ENCODE assay signal across 19 cellular contexts in the genomic region with DNA sequence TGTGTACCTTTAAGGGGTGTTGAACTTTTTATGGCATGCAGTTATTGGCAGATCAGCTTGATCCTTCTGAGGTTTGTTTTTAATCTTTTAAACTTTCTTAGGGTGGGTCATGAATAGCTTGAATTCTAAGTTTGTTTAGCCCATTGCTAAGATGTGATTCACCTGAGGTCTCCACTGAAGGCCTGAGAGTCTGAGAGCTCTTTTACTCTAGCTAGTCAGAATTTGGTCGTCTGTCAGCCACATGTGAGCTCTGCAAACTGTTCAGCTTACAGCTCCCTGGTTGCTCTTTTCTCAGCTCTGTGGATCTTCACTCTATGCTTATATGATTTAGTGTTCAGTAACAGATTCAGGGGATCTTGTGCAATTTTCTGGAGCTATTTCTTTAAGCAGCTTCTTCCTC.
A peak's percentile ranks its signal among the peaks of the same experiment; 100 is the strongest.
DNase-seq lines count a peak whose midpoint lies in the region; ATAC-seq and TF ChIP-seq lines count a peak whose summit lies in the region.
"Had no signal": no experiment of that assay in that cellular context is flagged by ENCODE, and none has a peak within 500 bp of the region (broad histone marks: within the 10 kb centered on the region; RNA-seq: fewer than 3 reads in every experiment).

No MANE protein-coding gene starts in this region.

- no peak overlapping the region for H3K27ac Mint-ChIP-seq in activated CD4-positive, alpha-beta T cell treated with anti-CD3 and anti-CD28 coated beads, Interleukin-2, amount 10 ng/mL, durations not matched to agents 24 days and 14 days
- H3K27ac Mint-ChIP-seq: CD14-positive monocyte, mesothelial cell of epicardium, T-cell had no signal

- no peaks in the 10 kb centered on the region for H4K20me1 ChIP-seq in mammary epithelial cell (ENCODE audit: insufficient read depth, low read length)

- peak overlapping the region; percentile 58 for H2AFZ ChIP-seq in mammary epithelial cell (ENCODE audit: low read depth, low read length)

- in situ Hi-C loops in mammary epithelial cell (cut with MboI; ENCODE audit: low sequenced_read_pairs in 2 of 2) = no loop called here

- H3K9ac ChIP-seq in mammary epithelial cell (ENCODE audit: insufficient read depth, low read length) (no peak overlapping the region), adipocyte (ENCODE audit: low read length) (no peak overlapping the region)

- intact Hi-C loops in mammary epithelial cell (cut with micrococcal nuclease) = no loop called here
- intact Hi-C loops in breast epithelium (cut with DNase I; ENCODE audit: low total_unique reads) = no loop called here
- intact Hi-C loops in activated CD4-positive, alpha-beta T cell treated with anti-CD3 and anti-CD28 coated beads, Interleukin-2, amount 10 ng/mL, durations not matched to agents 24 days and 14 days (cut with micrococcal nuclease) = no loop called here
- intact Hi-C loops in right cardiac atrium (cut with DNase I) = no loop called here
- intact Hi-C loops in right lobe of liver (cut with DNase I) = no loop called here

- H3K4me3 Mint-ChIP-seq in activated CD4-positive, alpha-beta T cell treated with anti-CD3 and anti-CD28 coated beads, Interleukin-2, amount 10 ng/mL, durations not matched to agents 24 days and 14 days = no peak overlapping the region
- H3K4me3 Mint-ChIP-seq: CD14-positive monocyte, mesothelial cell of epicardium, T-cell had no signal

- H3K9me3 ChIP-seq in mammary epithelial cell (replicated peaks; ENCODE audit: insufficient read depth, low read length) = no peaks in the 10 kb centered on the region
- peaks cover 0 to 11% of the 10 kb centered on the region in 2 donors for H3K9me3 ChIP-seq in breast epithelium
- peaks cover 8% of the 10 kb centered on the region for H3K9me3 ChIP-seq in adipocyte (ENCODE audit: control insufficient read depth, low read length)
- H3K9me3 ChIP-seq in right cardiac atrium (ENCODE audit: control insufficient read depth, low read length) = no peaks in the 10 kb centered on the region
- H3K9me3 ChIP-seq in right lobe of liver = no peaks in the 10 kb centered on the region

- no peak overlapping the region for H3K27ac ChIP-seq in mammary epithelial cell (ENCODE audit: insufficient read depth, low read depth, low read length)
- no peak overlapping the region for H3K27ac ChIP-seq in breast epithelium
- H3K27ac ChIP-seq in right cardiac atrium (ENCODE audit: low read length) = no peak overlapping the region
- no peak overlapping the region for H3K27ac ChIP-seq in right lobe of liver
- H3K27ac ChIP-seq: psoas muscle had no signal

- dilution Hi-C loops in mammary epithelial cell (cut with HindIII; ENCODE audit: low sequenced_read_pairs) = no loop called here

- H3K4me3 ChIP-seq in mammary epithelial cell (replicated peaks in 1 of 3; ENCODE audit: insufficient read depth in 1 of 3, low read depth in 2 of 3, low read length in 3 of 3) (no peak overlapping the region), breast epithelium (no peak overlapping the region), adipocyte (ENCODE audit: low read length) (no peak overlapping the region), fibroblast of the aortic adventitia (ENCODE audit: low read depth, low read length) (no peak overlapping the region), right cardiac atrium (ENCODE audit: low read length) (no peak overlapping the region), right lobe of liver (no peak overlapping the region)
- H3K4me3 ChIP-seq: psoas muscle had no signal

- peaks cover 19% of the 10 kb centered on the region for H3K4me1 ChIP-seq in mammary epithelial cell (ENCODE audit: insufficient read depth, low read length)
- H3K4me1 ChIP-seq in breast epithelium = no peaks in the 10 kb centered on the region
- no peaks in the 10 kb centered on the region for H3K4me1 ChIP-seq in adipocyte (ENCODE audit: control insufficient read depth, insufficient read depth, low read length)
- no peaks in the 10 kb centered on the region for H3K4me1 ChIP-seq in right cardiac atrium (ENCODE audit: control insufficient read depth, insufficient read depth, low read length)
- no peaks in the 10 kb centered on the region for H3K4me1 ChIP-seq in right lobe of liver
- H3K4me1 ChIP-seq: psoas muscle had no signal

- TF ChIP-seq CTCF in mammary epithelial cell (conservative IDR thresholded peaks at IDR 0.05 in 1 of 2, IDR thresholded peaks at IDR 0.05 in 1 of 2; ENCODE audit: extremely low read depth in 1 of 2, insufficient read depth in 1 of 2, low read depth in 1 of 2, low read length in 2 of 2) = no peak
- no peak for TF ChIP-seq CTCF in breast epithelium (IDR thresholded peaks at IDR 0.05)
- no peak for TF ChIP-seq CTCF in fibroblast of the aortic adventitia (IDR thresholded peaks at IDR 0.05; ENCODE audit: insufficient read depth, low read length)
- TF ChIP-seq CTCF in right lobe of liver (IDR thresholded peaks at IDR 0.05) = no peak

- 42% methylated on average over 1 of the region's 1 CpG for WGBS in mammary epithelial cell (ENCODE audit: low coverage, missing lambda C conversion rate)
- WGBS in right cardiac atrium = 42% methylated on average over 1 of the region's 1 CpG
- WGBS in right lobe of liver (ENCODE audit: insufficient coverage, low coverage, low lambda C conversion rate, missing lambda C conversion rate) = 0% methylated on average over 1 of the region's 1 CpG

- no peaks in the 10 kb centered on the region for H3K36me3 Mint-ChIP-seq in activated CD4-positive, alpha-beta T cell treated with anti-CD3 and anti-CD28 coated beads, Interleukin-2, amount 10 ng/mL, durations not matched to agents 24 days and 14 days (ENCODE audit: low read depth)
- H3K36me3 Mint-ChIP-seq: CD14-positive monocyte, mesothelial cell of epicardium, T-cell had no signal

- no peak overlapping the region for H3K4me2 ChIP-seq in mammary epithelial cell (ENCODE audit: insufficient read depth, low read depth, low read length)

- no peak for TF ChIP-seq POLR2A in breast epithelium (IDR thresholded peaks at IDR 0.05)
- TF ChIP-seq POLR2A in right lobe of liver (IDR thresholded peaks at IDR 0.05) = no peak

- no peaks in the 10 kb centered on the region for H3K79me2 ChIP-seq in mammary epithelial cell (ENCODE audit: insufficient read depth, low read length)

- peaks cover 23% of the 10 kb centered on the region for H3K27me3 Mint-ChIP-seq in activated CD4-positive, alpha-beta T cell treated with anti-CD3 and anti-CD28 coated beads, Interleukin-2, amount 10 ng/mL, durations not matched to agents 24 days and 14 days

- ATAC-seq in right cardiac atrium (no peak), right lobe of liver (no peak)
- ATAC-seq: psoas muscle, Right ventricle myocardium inferior, T-cell had no signal

- DNase-seq in mammary epithelial cell (no peak), breast epithelium (ENCODE audit: low spot score in 2 of 2) (no peak), adipocyte (ENCODE audit: low read depth) (peak; percentile 47), fibroblast of the aortic adventitia (ENCODE audit: low read depth) (peak; percentile 45), right cardiac atrium (no peak), right lobe of liver (no peak), retina (no peak)
- no peak for DNase-seq in activated CD4-positive, alpha-beta T cell treated with anti-CD3 and anti-CD28 coated beads, Interleukin-2, amount 10 ng/mL, durations not matched to agents 24 days and 14 days
- DNase-seq: activated CD4-positive, alpha-beta T cell treated with anti-CD3 and anti-CD28 coated beads for 48 hours; activated effector memory CD4-positive, alpha-beta T cell treated with anti-CD3 and anti-CD28 coated beads, Interleukin-2, amount 50 U/mL, for 16 hours; DMS 273 treated with DMSO at 0.1 percent for 48 hours; effector memory CD4-positive, alpha-beta T cell; NCI-H1092; NCI-H524; psoas muscle; T-cell had no signal

- H3K4me1 Mint-ChIP-seq in activated CD4-positive, alpha-beta T cell treated with anti-CD3 and anti-CD28 coated beads, Interleukin-2, amount 10 ng/mL, durations not matched to agents 24 days and 14 days = no peaks in the 10 kb centered on the region
- H3K4me1 Mint-ChIP-seq: mesothelial cell of epicardium had no signal

- H3K9me3 Mint-ChIP-seq in activated CD4-positive, alpha-beta T cell treated with anti-CD3 and anti-CD28 coated beads, Interleukin-2, amount 10 ng/mL, durations not matched to agents 24 days and 14 days = peaks cover 12% of the 10 kb centered on the region

- CTCF ChIA-PET in mammary epithelial cell (lab: Charles Lee; ENCODE audit: low non-redundant PET) = interaction anchor here (0.6 kb wide), 1 partner anchor 13 kb away, joined by 3 read pairs; no protein-coding TSS in a partner anchor

- H3K27me3 ChIP-seq in mammary epithelial cell (ENCODE audit: insufficient read depth, low read length) (no peaks in the 10 kb centered on the region), breast epithelium (peaks cover 0 to 5% of the 10 kb centered on the region in 2 donors), adipocyte (replicated peaks; ENCODE audit: control insufficient read depth, insufficient read depth, low read length) (no peaks in the 10 kb centered on the region), right cardiac atrium (ENCODE audit: control insufficient read depth, insufficient read depth) (no peaks in the 10 kb centered on the region), right lobe of liver (no peaks in the 10 kb centered on the region)

- H3K36me3 ChIP-seq in mammary epithelial cell (ENCODE audit: insufficient read depth, low read length) = no peaks in the 10 kb centered on the region
- H3K36me3 ChIP-seq in breast epithelium = no peaks in the 10 kb centered on the region
- no peaks in the 10 kb centered on the region for H3K36me3 ChIP-seq in adipocyte (ENCODE audit: control insufficient read depth, insufficient read depth, low read length, severe bottlenecking)
- no peaks in the 10 kb centered on the region for H3K36me3 ChIP-seq in right lobe of liver

- BruUV-seq in mammary epithelial cell (replicated peaks; lab: Mats Ljungman, UMichigan) = no TSS peak

Comparison
In these comparisons a context has a peak if more than half of its experiments do, and no peak if none do; other contexts are left out.
1. DNase-seq: peak in adipocyte (single experiment) and fibroblast of the aortic adventitia (single experiment); none in mammary epithelial cell (single experiment), breast epithelium (0 of 2), activated CD4-positive, alpha-beta T cell treated with anti-CD3 and anti-CD28 coated beads, Interleukin-2, amount 10 ng/mL, durations not matched to agents 24 days and 14 days (single experiment), right cardiac atrium (0 of 3), right lobe of liver (0 of 3) and retina (single experiment).